18 cellular contexts compared by ENCODE assay signal in the genomic region with DNA sequence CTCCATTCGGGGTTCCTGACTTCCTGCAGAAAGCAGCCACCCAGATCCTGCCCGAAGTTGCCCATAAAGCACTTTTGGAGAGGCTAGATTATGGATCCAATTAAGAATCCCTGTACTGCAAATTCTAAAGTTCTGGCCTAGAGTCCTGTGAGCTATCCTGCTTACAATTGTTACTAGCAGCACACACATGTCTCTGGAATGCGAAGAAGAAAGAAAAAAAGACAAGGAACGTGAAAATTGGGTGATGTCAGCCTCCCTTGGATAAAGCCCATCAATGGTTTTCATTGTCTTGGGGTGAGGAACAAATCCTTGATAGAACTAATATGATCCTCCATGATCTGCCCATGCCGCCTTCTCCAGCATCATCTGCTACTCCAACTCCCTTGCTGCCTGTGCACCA.
DNase-seq lines count a peak whose midpoint lies in the region; FAIRE-seq and TF ChIP-seq lines count a peak whose summit lies in the region.
"Had no signal": no experiment of that assay in that cellular context is flagged by ENCODE, and none has a peak within 500 bp of the region (broad histone marks: within the 10 kb centered on the region; RNA-seq: fewer than 3 reads in every experiment).

No MANE protein-coding gene starts in this region.

- no peak overlapping the region for H3K4me3 Mint-ChIP-seq in activated CD4-positive, alpha-beta memory T cell treated with anti-CD3 and anti-CD28 coated beads for 36 hours
- H3K4me3 Mint-ChIP-seq: CD8-positive, alpha-beta T cell had no signal

- no peaks in the 10 kb centered on the region for H3K9me1 ChIP-seq in keratinocyte (ENCODE audit: control insufficient read depth, extremely low read depth, insufficient read depth, low read length)

- dilution Hi-C loops in keratinocyte (cut with MboI; ENCODE audit: extremely low pct_ligation_motif_present, low sequenced_read_pairs) = no loop called here

- no peaks in the 10 kb centered on the region for H3K36me3 ChIP-seq in BJ (ENCODE audit: control insufficient read depth, insufficient read depth, low read length)
- no peaks in the 10 kb centered on the region for H3K36me3 ChIP-seq in keratinocyte (ENCODE audit: control insufficient read depth in 2 of 2, extremely low read depth in 1 of 2, insufficient read depth in 2 of 2, low read length in 2 of 2)
- H3K36me3 ChIP-seq in esophagus muscularis mucosa = no peaks in the 10 kb centered on the region
- H3K36me3 ChIP-seq: BLaER1, Peyer's patch had no signal

- POLR2A ChIA-PET in BJ (lab: Charles Lee) = no interaction called here
- POLR2A ChIA-PET in activated CD4-positive, alpha-beta memory T cell treated with anti-CD3 and anti-CD28 coated beads for 36 hours (lab: Charles Lee) = no interaction called here

- in situ Hi-C loops in ACHN (cut with HindIII; ENCODE audit: low pct_ligation_motif_present, low pct_unique_long_range_greater_than_20kb, low sequenced_read_pairs) = no loop called here

- H3K4me3 ChIP-seq in BJ (ENCODE audit: low read depth, low read length) (no peak overlapping the region), keratinocyte (ENCODE audit: control insufficient read depth in 2 of 3, extremely low read depth in 1 of 3, insufficient read depth in 2 of 3, low read depth in 1 of 3, low read length in 3 of 3) (no peak overlapping the region), esophagus muscularis mucosa (no peak overlapping the region)
- H3K4me3 ChIP-seq: BLaER1, Peyer's patch had no signal

- no peak for TF ChIP-seq CTCF in BJ (IDR thresholded peaks at IDR 0.05; ENCODE audit: insufficient read depth, low read depth, low read length)
- TF ChIP-seq CTCF in keratinocyte (optimal IDR thresholded peaks at IDR 0.05 in 1 of 3, IDR thresholded peaks at IDR 0.05 in 1 of 3, conservative IDR thresholded peaks at IDR 0.05 in 1 of 3; ENCODE audit: extremely low read depth in 1 of 3, insufficient read depth in 2 of 3, low read length in 3 of 3) = no peak
- TF ChIP-seq CTCF in esophagus muscularis mucosa (IDR thresholded peaks at IDR 0.05) = no peak

- H3K27me3 Mint-ChIP-seq in activated CD4-positive, alpha-beta memory T cell treated with anti-CD3 and anti-CD28 coated beads for 36 hours = no peaks in the 10 kb centered on the region

- H3K27ac Mint-ChIP-seq in activated CD4-positive, alpha-beta memory T cell treated with anti-CD3 and anti-CD28 coated beads for 36 hours = no peak overlapping the region
- H3K27ac Mint-ChIP-seq: CD8-positive, alpha-beta T cell had no signal

- H2AFZ ChIP-seq in keratinocyte (ENCODE audit: control insufficient read depth, low read length) = no peak overlapping the region

- intact Hi-C loops in esophagus muscularis mucosa (cut with DNase I) = no loop called here
- intact Hi-C loops in activated CD4-positive, alpha-beta memory T cell treated with anti-CD3 and anti-CD28 coated beads for 36 hours (cut with micrococcal nuclease) = no loop called here

- H3K27ac ChIP-seq in keratinocyte (ENCODE audit: control insufficient read depth, insufficient read depth, low read length) (no peak overlapping the region), esophagus muscularis mucosa (replicated peaks in 1 of 4) (no peak overlapping the region)
- H3K27ac ChIP-seq: BLaER1, Peyer's patch had no signal

- 86% methylated on average over 5 of the region's 5 CpGs for WGBS in esophagus muscularis mucosa

- H3K36me3 Mint-ChIP-seq in activated CD4-positive, alpha-beta memory T cell treated with anti-CD3 and anti-CD28 coated beads for 36 hours = no peaks in the 10 kb centered on the region
- H3K36me3 Mint-ChIP-seq: CD8-positive, alpha-beta T cell had no signal

- H3K9ac ChIP-seq in keratinocyte (ENCODE audit: control insufficient read depth, extremely low read depth, insufficient read depth, low read length) = no peak overlapping the region
- H3K9ac ChIP-seq: BLaER1 had no signal

- no peaks in the 10 kb centered on the region for H3K79me2 ChIP-seq in keratinocyte (ENCODE audit: control insufficient read depth, insufficient read depth, low read length)

- H3K4me1 ChIP-seq in keratinocyte (ENCODE audit: control insufficient read depth, extremely low read depth, insufficient read depth, low read length) = peaks cover 2% of the 10 kb centered on the region
- H3K4me1 ChIP-seq in esophagus muscularis mucosa = no peaks in the 10 kb centered on the region
- H3K4me1 ChIP-seq: BLaER1, Peyer's patch had no signal

- DNase-seq in BJ (ENCODE audit: low read depth) (peak; percentile 39), HT1080 (ENCODE audit: low read depth) (peak; percentile 72), astrocyte of the hippocampus (ENCODE audit: low read depth, low spot score) (peak; percentile 21), keratinocyte (ENCODE audit: low read depth, low spot score) (no peak), esophagus muscularis mucosa (ENCODE audit: extremely low spot score) (no peak), ACHN (no peak)
- no peak for DNase-seq in NK-92 treated with Interleukin-12 subunit alpha and Interleukin-12 subunit beta, amount 100 ng/mL, for 24 hours (lab: John Stamatoyannopoulos, UW)
- DNase-seq in activated CD4-positive, alpha-beta memory T cell treated with anti-CD3 and anti-CD28 coated beads for 36 hours = no peak
- DNase-seq: CD8-positive, alpha-beta T cell; GDM1; GOT3; NCI-H1105; NCI-H1694; NCI-H510A treated with DMSO at 0.1 percent for 48 hours; Peyer's patch; Right ventricle myocardium superior had no signal

- no peak for TF ChIP-seq POLR2A in esophagus muscularis mucosa (IDR thresholded peaks at IDR 0.05; ENCODE audit: low read depth)

- H3K27me3 ChIP-seq in BJ (ENCODE audit: control insufficient read depth, insufficient read depth, low read length) = no peaks in the 10 kb centered on the region
- no peaks in the 10 kb centered on the region for H3K27me3 ChIP-seq in keratinocyte (ENCODE audit: control insufficient read depth, extremely low read depth, insufficient read depth, low read length)
- H3K27me3 ChIP-seq in esophagus muscularis mucosa = no peaks in the 10 kb centered on the region
- H3K27me3 ChIP-seq: BLaER1, Peyer's patch had no signal

- peak; percentile 67 for FAIRE-seq in keratinocyte (lab: Jason Lieb, UNC)
- FAIRE-seq: GM12891 had no signal

- peaks cover 2% of the 10 kb centered on the region for H3K9me3 Mint-ChIP-seq in activated CD4-positive, alpha-beta memory T cell treated with anti-CD3 and anti-CD28 coated beads for 36 hours

- H4K20me1 ChIP-seq in keratinocyte (ENCODE audit: control insufficient read depth, extremely low read depth, insufficient read depth, low read length) = no peaks in the 10 kb centered on the region
- H4K20me1 ChIP-seq: BLaER1 had no signal

- H3K9me3 ChIP-seq in keratinocyte (ENCODE audit: control insufficient read depth, low read depth, low read length) (no peaks in the 10 kb centered on the region), esophagus muscularis mucosa (peaks cover 0 to 5% (median 2%) of the 10 kb centered on the region in 4 donors)
- H3K9me3 ChIP-seq: BLaER1, Peyer's patch had no signal

- no peaks in the 10 kb centered on the region for H3K4me1 Mint-ChIP-seq in activated CD4-positive, alpha-beta memory T cell treated with anti-CD3 and anti-CD28 coated beads for 36 hours (ENCODE audit: low read depth)

- no peak overlapping the region for H3K4me2 ChIP-seq in keratinocyte (ENCODE audit: control insufficient read depth, extremely low read depth, insufficient read depth, low read depth, low read length)
- H3K4me2 ChIP-seq: BLaER1 had no signal

- no peak for TF ChIP-seq EP300 in esophagus muscularis mucosa (IDR thresholded peaks at IDR 0.05)

- CTCF ChIA-PET in BJ (lab: Yijun Ruan, JAX) = no interaction called here
- CTCF ChIA-PET in activated CD4-positive, alpha-beta memory T cell treated with anti-CD3 and anti-CD28 coated beads for 36 hours (lab: Charles Lee) = interaction anchor here (0.6 kb wide), 1 partner anchor 12 kb away, joined by 3 read pairs; no protein-coding TSS in a partner anchor

Comparison
In these comparisons a context has a peak if more than half of its experiments do, and no peak if none do; other contexts are left out.
1. DNase-seq: peak in BJ (single experiment), HT1080 (single experiment) and astrocyte of the hippocampus (single experiment); none in keratinocyte (single experiment), NK-92 treated with Interleukin-12 subunit alpha and Interleukin-12 subunit beta, amount 100 ng/mL, for 24 hours (single experiment), esophagus muscularis mucosa (single experiment), ACHN (single experiment) and activated CD4-positive, alpha-beta memory T cell treated with anti-CD3 and anti-CD28 coated beads for 36 hours (single experiment).